ENCODE assay signal across 20 cellular contexts in genomic region chr3:152255290-152255689, GRCh38. TPM values are rescaled to one million over a fixed set of nuclear protein-coding genes. Genes with fewer than 3 reads are reported as not detected.
DNase-seq lines count a peak whose midpoint lies in the region; ATAC-seq and TF ChIP-seq lines count a peak whose summit lies in the region.
"Had no signal": no experiment of that assay in that cellular context is flagged by ENCODE, and none has a peak within 500 bp of the region (broad histone marks: within the 10 kb centered on the region; RNA-seq: fewer than 3 reads in every experiment).

No MANE protein-coding gene starts in this region.

- no peak for TF ChIP-seq POLR2A in Peyer's patch (IDR thresholded peaks at IDR 0.05)

- peak overlapping the region; percentile 53 for H3K4me3 Mint-ChIP-seq in activated naive CD4-positive, alpha-beta T cell treated with anti-CD3 and anti-CD28 coated beads, Interleukin-2, amount 10 ng/mL, durations not matched to agents 7 days and 5 days
- peak overlapping the region; percentile 67 for H3K4me3 Mint-ChIP-seq in activated naive CD8-positive, alpha-beta T cell treated with anti-CD3 and anti-CD28 coated beads, Interleukin-2, amount 10 ng/mL, durations not matched to agents 7 days and 5 days
- H3K4me3 Mint-ChIP-seq in stimulated activated naive CD8-positive, alpha-beta T cell treated with anti-CD3 and anti-CD28 coated beads, Interleukin-15, amount 100 ng/mL, for 72 hours, result peak overlapping the region; percentile 34 to 73

- H3K27me3 ChIP-seq in Peyer's patch, result no peaks in the 10 kb centered on the region
- H3K27me3 ChIP-seq: right atrium auricular region, thyroid gland had no signal

- POLR2A ChIA-PET in activated naive CD8-positive, alpha-beta T cell treated with anti-CD3 and anti-CD28 coated beads, Interleukin-2, amount 10 ng/mL, durations not matched to agents 7 days and 5 days (lab: Charles Lee), result interaction anchor here (0.6 to 7.6 kb wide), 8 partner anchors 10 to 71 kb away, joined by 3 to 143 read pairs (median 4); partner anchors contain the start of gene MBNL1

- no peak for DNase-seq in activated naive CD4-positive, alpha-beta T cell treated with anti-CD3 and anti-CD28 coated beads, Interleukin-2, amount 10 ng/mL, durations not matched to agents 7 days and 5 days
- no peak for DNase-seq in activated naive CD4-positive, alpha-beta T cell (lab: John Stamatoyannopoulos, UW)
- no peak for DNase-seq in Peyer's patch
- no peak for DNase-seq in activated naive CD8-positive, alpha-beta T cell treated with anti-CD3 and anti-CD28 coated beads, Interleukin-2, amount 10 ng/mL, durations not matched to agents 7 days and 5 days
- DNase-seq in stimulated activated naive CD8-positive, alpha-beta T cell treated with anti-CD3 and anti-CD28 coated beads, Interleukin-15, amount 100 ng/mL, for 72 hours, result no peak
- DNase-seq in OCI-M1 (lab: John Stamatoyannopoulos, UW), result no peak
- DNase-seq: dermis blood vessel endothelial cell, erythroblast, hypothalamus, kidney, NCI-H1092, NCI-H2029 treated with DMSO at 0.1 percent for 48 hours, NCI-H524 treated with DMSO at 0.1 percent for 48 hours, Right ventricle myocardium superior, thyroid gland had no signal

- H3K36me3 Mint-ChIP-seq in activated naive CD4-positive, alpha-beta T cell treated with anti-CD3 and anti-CD28 coated beads, Interleukin-2, amount 10 ng/mL, durations not matched to agents 7 days and 5 days, result peaks cover 47% of the 10 kb centered on the region
- H3K36me3 Mint-ChIP-seq in activated naive CD8-positive, alpha-beta T cell treated with anti-CD3 and anti-CD28 coated beads, Interleukin-2, amount 10 ng/mL, durations not matched to agents 7 days and 5 days, result peaks cover 37% of the 10 kb centered on the region

- H3K27ac Mint-ChIP-seq in activated naive CD4-positive, alpha-beta T cell treated with anti-CD3 and anti-CD28 coated beads, Interleukin-2, amount 10 ng/mL, durations not matched to agents 7 days and 5 days, result peak overlapping the region; percentile 84
- peak overlapping the region; percentile 71 for H3K27ac Mint-ChIP-seq in activated naive CD8-positive, alpha-beta T cell treated with anti-CD3 and anti-CD28 coated beads, Interleukin-2, amount 10 ng/mL, durations not matched to agents 7 days and 5 days
- peak overlapping the region; percentile 45 to 99 for H3K27ac Mint-ChIP-seq in stimulated activated naive CD8-positive, alpha-beta T cell treated with anti-CD3 and anti-CD28 coated beads, Interleukin-15, amount 100 ng/mL, for 72 hours

- peak; percentile 25 for ATAC-seq in activated naive CD8-positive, alpha-beta T cell treated with anti-CD3 and anti-CD28 coated beads, Interleukin-2, amount 10 ng/mL, durations not matched to agents 7 days and 5 days (ENCODE audit: low read depth)
- no peak for ATAC-seq in stimulated activated naive CD8-positive, alpha-beta T cell treated with anti-CD3 and anti-CD28 coated beads, Interleukin-15, amount 100 ng/mL, for 72 hours
- ATAC-seq in HG02571 (IDR thresholded peaks at IDR 0.05; ENCODE audit: unreplicated experiment) (no peak), GM21529 (IDR thresholded peaks at IDR 0.05; ENCODE audit: unreplicated experiment) (no peak)

- H3K9me3 ChIP-seq in Peyer's patch, result no peaks in the 10 kb centered on the region
- H3K9me3 ChIP-seq: right atrium auricular region, thyroid gland had no signal

- peaks cover 91% of the 10 kb centered on the region for H3K4me1 Mint-ChIP-seq in activated naive CD4-positive, alpha-beta T cell treated with anti-CD3 and anti-CD28 coated beads, Interleukin-2, amount 10 ng/mL, durations not matched to agents 7 days and 5 days
- H3K4me1 Mint-ChIP-seq in activated naive CD8-positive, alpha-beta T cell treated with anti-CD3 and anti-CD28 coated beads, Interleukin-2, amount 10 ng/mL, durations not matched to agents 7 days and 5 days, result peaks cover 71% of the 10 kb centered on the region
- H3K4me1 Mint-ChIP-seq in stimulated activated naive CD8-positive, alpha-beta T cell treated with anti-CD3 and anti-CD28 coated beads, Interleukin-15, amount 100 ng/mL, for 72 hours, result peaks cover 90% of the 10 kb centered on the region

- TF ChIP-seq CTCF in Peyer's patch (IDR thresholded peaks at IDR 0.05), result no peak

- H3K9me3 Mint-ChIP-seq in activated naive CD4-positive, alpha-beta T cell treated with anti-CD3 and anti-CD28 coated beads, Interleukin-2, amount 10 ng/mL, durations not matched to agents 7 days and 5 days, result peaks cover 9% of the 10 kb centered on the region
- H3K9me3 Mint-ChIP-seq in activated naive CD8-positive, alpha-beta T cell treated with anti-CD3 and anti-CD28 coated beads, Interleukin-2, amount 10 ng/mL, durations not matched to agents 7 days and 5 days, result peaks cover 3% of the 10 kb centered on the region
- H3K9me3 Mint-ChIP-seq in stimulated activated naive CD8-positive, alpha-beta T cell treated with anti-CD3 and anti-CD28 coated beads, Interleukin-15, amount 100 ng/mL, for 72 hours, result peaks cover 0 to 5% of the 10 kb centered on the region in 2 donors

- H3K27ac ChIP-seq in Peyer's patch, result peak overlapping the region; percentile 7 to 55 (median 28)
- H3K27ac ChIP-seq: KMS-11, right atrium auricular region, thyroid gland, VCaP had no signal

- peaks cover 0 to 43% (median 14%) of the 10 kb centered on the region in 4 donors for H3K4me1 ChIP-seq in Peyer's patch

- no peaks in the 10 kb centered on the region for H3K27me3 Mint-ChIP-seq in activated naive CD4-positive, alpha-beta T cell treated with anti-CD3 and anti-CD28 coated beads, Interleukin-2, amount 10 ng/mL, durations not matched to agents 7 days and 5 days
- no peaks in the 10 kb centered on the region for H3K27me3 Mint-ChIP-seq in activated naive CD8-positive, alpha-beta T cell treated with anti-CD3 and anti-CD28 coated beads, Interleukin-2, amount 10 ng/mL, durations not matched to agents 7 days and 5 days
- H3K27me3 Mint-ChIP-seq in stimulated activated naive CD8-positive, alpha-beta T cell treated with anti-CD3 and anti-CD28 coated beads, Interleukin-15, amount 100 ng/mL, for 72 hours, result no peaks in the 10 kb centered on the region

- CTCF ChIA-PET in activated naive CD4-positive, alpha-beta T cell treated with anti-CD3 and anti-CD28 coated beads, Interleukin-2, amount 10 ng/mL, durations not matched to agents 7 days and 5 days (lab: Charles Lee), result interaction anchor here (1.2 to 1.5 kb wide), 2 partner anchors 11 to 21 kb away, joined by 3 to 5 read pairs; no protein-coding TSS in a partner anchor

- H3K36me3 ChIP-seq in Peyer's patch, result no peaks in the 10 kb centered on the region
- H3K36me3 ChIP-seq: right atrium auricular region, thyroid gland had no signal

- H3K4me3 ChIP-seq in Peyer's patch, result no peak overlapping the region
- H3K4me3 ChIP-seq: right atrium auricular region, thyroid gland had no signal

RNA-seq across cellular contexts. Expression of gene MBNL1, which starts 13.4 kb away (rescaled TPM):
- 100 to 1,000 TPM; 261 to 429 (median 389) TPM for total RNA-seq in Peyer's patch
- total RNA-seq in activated naive CD8-positive, alpha-beta T cell treated with anti-CD3 and anti-CD28 coated beads, Interleukin-2, amount 10 ng/mL, durations not matched to agents 7 days and 5 days, result 100 to 1,000 TPM; 446 to 447 TPM
